Comparison of ENCODE assay signal across 15 cellular contexts in the genomic region with DNA sequence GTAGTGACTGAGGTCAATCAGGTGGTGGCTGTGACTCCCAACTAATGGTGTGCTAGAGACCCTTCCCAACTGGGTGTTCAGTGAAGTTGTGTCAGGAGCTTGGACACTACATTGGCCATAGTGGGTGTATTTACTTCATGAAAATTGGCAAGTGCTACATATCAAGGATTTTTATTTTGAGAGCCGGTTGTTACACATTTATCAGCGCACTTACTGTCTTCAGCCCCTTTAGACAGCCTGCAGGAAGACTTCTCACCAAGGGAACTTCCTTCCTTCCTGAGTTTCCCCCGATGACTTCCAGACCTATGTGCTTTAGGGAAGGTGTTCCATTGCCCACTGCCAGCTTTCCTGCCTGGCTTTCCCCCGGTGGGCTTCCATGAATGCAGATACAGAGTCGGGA.
A peak's percentile ranks its signal among the peaks of the same experiment; 100 is the strongest.
DNase-seq lines count a peak whose midpoint lies in the region; ATAC-seq, FAIRE-seq and TF ChIP-seq lines count a peak whose summit lies in the region.
"Had no signal": no experiment of that assay in that cellular context is flagged by ENCODE, and none has a peak within 500 bp of the region (broad histone marks: within the 10 kb centered on the region; RNA-seq: fewer than 3 reads in every experiment).

No MANE protein-coding gene starts in this region.

- H3K79me2 ChIP-seq in PC-3 (ENCODE audit: low read length) = no peaks in the 10 kb centered on the region
- H3K79me2 ChIP-seq in astrocyte (ENCODE audit: insufficient read depth, low read length) = no peaks in the 10 kb centered on the region

- H3K27me3 ChIP-seq in PC-3 (ENCODE audit: low read length) (no peaks in the 10 kb centered on the region), astrocyte (ENCODE audit: insufficient read depth, low read length) (peaks cover 10% of the 10 kb centered on the region), transverse colon (peaks cover 7% of the 10 kb centered on the region)

- H3K9me3 ChIP-seq in PC-3 (ENCODE audit: low read length) (no peaks in the 10 kb centered on the region), astrocyte (ENCODE audit: insufficient read depth, low read depth, low read length) (no peaks in the 10 kb centered on the region), transverse colon (no peaks in the 10 kb centered on the region)

- POLR2A ChIA-PET in PC-3 (lab: Charles Lee; ENCODE audit: unreplicated experiment) = no interaction called here

- H3K9me3 Mint-ChIP-seq in astrocyte (ENCODE audit: unreplicated experiment) (no peaks in the 10 kb centered on the region), glutamatergic neuron (ENCODE audit: unreplicated experiment) (peaks cover 7% of the 10 kb centered on the region)

- H4K20me1 ChIP-seq in PC-3 (ENCODE audit: low read length) (no peaks in the 10 kb centered on the region), astrocyte (ENCODE audit: insufficient read depth, low read length) (no peaks in the 10 kb centered on the region)

- H3K9ac ChIP-seq in PC-3 (ENCODE audit: low read length) (no peak overlapping the region), astrocyte (ENCODE audit: low read length) (no peak overlapping the region)

- H2AFZ ChIP-seq in PC-3 (ENCODE audit: low read length) = peak overlapping the region; percentile 68; the same call in 1 of the 2 replicates
- H2AFZ ChIP-seq in astrocyte (ENCODE audit: low read depth, low read length) = no peak overlapping the region

- H3K27ac Mint-ChIP-seq in astrocyte (ENCODE audit: unreplicated experiment) (no peak overlapping the region), glutamatergic neuron (ENCODE audit: unreplicated experiment) (peak overlapping the region; percentile 21)
- H3K27ac Mint-ChIP-seq: CD4-positive, CD25-positive, alpha-beta regulatory T cell had no signal

- H3F3A ChIP-seq in PC-3 (ENCODE audit: low read length, unreplicated experiment) = no peaks in the 10 kb centered on the region

- H3K27me3 Mint-ChIP-seq in astrocyte (ENCODE audit: low read depth, unreplicated experiment) (peaks cover 9% of the 10 kb centered on the region), glutamatergic neuron (ENCODE audit: unreplicated experiment) (peaks cover 6% of the 10 kb centered on the region)
- H3K27me3 Mint-ChIP-seq: CD4-positive, CD25-positive, alpha-beta regulatory T cell had no signal

- intact Hi-C loops in PC-3 (cut with micrococcal nuclease) (no loop called here), transverse colon (cut with DNase I; ENCODE audit: low total_unique reads) (no loop called here)

- H3K36me3 Mint-ChIP-seq in astrocyte (ENCODE audit: low read depth, unreplicated experiment) (no peaks in the 10 kb centered on the region), glutamatergic neuron (ENCODE audit: unreplicated experiment) (no peaks in the 10 kb centered on the region)
- H3K36me3 Mint-ChIP-seq: CD4-positive, CD25-positive, alpha-beta regulatory T cell had no signal

- BruUV-seq in PC-3 (replicated peaks; lab: Mats Ljungman, UMichigan) = no TSS peak

- FAIRE-seq in astrocyte (lab: Jason Lieb, UNC) = no peak
- FAIRE-seq: RCC 7860 had no signal

- ATAC-seq in PC-3 = no peak
- no peak for ATAC-seq in GM18519 (IDR thresholded peaks at IDR 0.05; ENCODE audit: low FRiP score, unreplicated experiment)

- H3K4me1 ChIP-seq in PC-3 (ENCODE audit: insufficient read depth, low read length) (peaks cover 47% of the 10 kb centered on the region), astrocyte (ENCODE audit: insufficient read depth, low read length) (peaks cover 21% of the 10 kb centered on the region), transverse colon (peaks cover 0 to 10% (median 4%) of the 10 kb centered on the region in 4 donors)

- TF ChIP-seq CTCF in PC-3 (conservative IDR thresholded peaks at IDR 0.05; ENCODE audit: low read depth, low read length) (no peak), astrocyte (IDR thresholded peaks at IDR 0.05; ENCODE audit: insufficient read depth, low read depth, low read length) (no peak), glutamatergic neuron (IDR thresholded peaks at IDR 0.05; ENCODE audit: partially characterized antibody, unreplicated experiment) (no peak), transverse colon (IDR thresholded peaks at IDR 0.05) (no peak)

- no peaks in the 10 kb centered on the region for H3K36me3 ChIP-seq in PC-3 (ENCODE audit: low read depth, low read length)
- H3K36me3 ChIP-seq in astrocyte (ENCODE audit: insufficient read depth, low read length) = no peaks in the 10 kb centered on the region
- H3K36me3 ChIP-seq in transverse colon = no peaks in the 10 kb centered on the region

- H3K4me3 Mint-ChIP-seq in astrocyte (ENCODE audit: unreplicated experiment) = no peak overlapping the region
- H3K4me3 Mint-ChIP-seq in glutamatergic neuron (ENCODE audit: unreplicated experiment) = no peak overlapping the region
- H3K4me3 Mint-ChIP-seq: CD4-positive, CD25-positive, alpha-beta regulatory T cell had no signal

- H3K4me3 ChIP-seq in PC-3 (ENCODE audit: low read length) (peak overlapping the region; percentile 50; the same call in 1 of the 2 replicates), astrocyte (ENCODE audit: insufficient read depth, low read depth, low read length) (no peak overlapping the region), transverse colon (no peak overlapping the region)

- no peak overlapping the region for H3K27ac ChIP-seq in PC-3 (ENCODE audit: low read length)
- no peak overlapping the region for H3K27ac ChIP-seq in astrocyte (ENCODE audit: low read depth, low read length)
- peak overlapping the region in 3 of 4 donors; percentile 18 to 46 (median 30) for H3K27ac ChIP-seq in transverse colon
- no peak overlapping the region for H3K27ac ChIP-seq in substantia nigra (ENCODE audit: low read depth, low read length, poor library complexity, severe bottlenecking)
- H3K27ac ChIP-seq: HL-60 had no signal

- in situ Hi-C loops in transverse colon (cut with MboI; ENCODE audit: low pct_ligation_motif_present in 1 of 4, low pct_unique_long_range_greater_than_20kb in 1 of 4, low sequenced_read_pairs in 3 of 4) = no loop called here

- no peak for TF ChIP-seq POLR2A in transverse colon (IDR thresholded peaks at IDR 0.05)

- CTCF ChIA-PET in PC-3 (lab: Charles Lee) = no interaction called here

- DNase-seq in PC-3 = no peak
- DNase-seq in astrocyte (ENCODE audit: low read depth) = no peak
- DNase-seq in glutamatergic neuron = no peak
- no peak for DNase-seq in transverse colon
- no peak for DNase-seq in DMS153 treated with DMSO at 0.1 percent for 48 hours (lab: John Stamatoyannopoulos, UW; ENCODE audit: unreplicated experiment)
- DNase-seq in substantia nigra (lab: John Stamatoyannopoulos, UW) = no peak
- DNase-seq: CD4-positive, CD25-positive, alpha-beta regulatory T cell; GF-D8; NCI-H1417 treated with DMSO at 0.1 percent for 48 hours; NCI-H1930; NCI-H226; SIG-M5 had no signal

- no peak for TF ChIP-seq EP300 in transverse colon (IDR thresholded peaks at IDR 0.05; ENCODE audit: low read depth)

- WGBS in transverse colon (ENCODE audit: low coverage in 1 of 2), 2 donors = 37 to 53% methylated on average over 5 of the region's 5 CpGs

- peak overlapping the region; percentile 71 for H3K4me2 ChIP-seq in PC-3 (ENCODE audit: low read length)
- H3K4me2 ChIP-seq in astrocyte (ENCODE audit: low read length) = peak overlapping the region; percentile 45

- H3K4me1 Mint-ChIP-seq in astrocyte (ENCODE audit: low read depth, unreplicated experiment) (peaks cover 24% of the 10 kb centered on the region), glutamatergic neuron (ENCODE audit: low read depth, unreplicated experiment) (peaks cover 21% of the 10 kb centered on the region)
- H3K4me1 Mint-ChIP-seq: CD4-positive, CD25-positive, alpha-beta regulatory T cell had no signal

- no peaks in the 10 kb centered on the region for H3K9me2 ChIP-seq in PC-3 (replicated peaks; ENCODE audit: low read length)

Comparison
In these comparisons a context has a peak if more than half of its experiments do, and no peak if none do; other contexts are left out.
1. H3K27ac ChIP-seq: peak in transverse colon (3 of 4); none in PC-3 (single experiment), astrocyte (single experiment) and substantia nigra (single experiment).